ENCODE assay signal across 24 cellular contexts in the genomic region with DNA sequence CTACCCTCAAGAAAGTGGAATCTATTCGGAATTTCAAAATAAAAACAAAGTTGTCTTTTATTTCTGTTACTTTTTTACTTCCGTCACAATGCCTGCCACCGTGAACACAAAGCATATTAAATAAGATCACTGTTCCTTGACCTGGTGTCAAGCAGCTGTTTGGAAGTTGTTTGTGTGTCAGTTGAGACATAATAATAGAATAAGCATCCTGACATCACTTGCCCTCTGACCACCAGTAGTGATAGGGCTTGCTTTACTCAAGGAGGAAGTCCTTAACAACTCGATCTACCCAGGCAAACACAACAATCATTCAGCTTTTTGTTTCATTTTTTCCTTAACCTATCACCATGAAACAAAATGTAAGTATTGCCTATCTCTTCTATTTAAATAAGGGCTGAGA.
"Had no signal": no experiment of that assay in that cellular context is flagged by ENCODE, and none has a peak within 500 bp of the region (broad histone marks: within the 10 kb centered on the region; RNA-seq: fewer than 3 reads in every experiment).

No MANE protein-coding gene starts in this region.

- H2AFZ ChIP-seq: neural progenitor cell had no signal

- H3K27ac ChIP-seq: brain microvascular endothelial cell, epithelial cell of prostate, esophagus squamous epithelium, gastroesophageal sphincter, neural progenitor cell, right atrium auricular region, testis, transverse colon had no signal

- DNase-seq: activated CD4-positive, alpha-beta T cell treated with anti-CD3 and anti-CD28 coated beads for 36 hours; activated CD4-positive, CD25-positive, alpha-beta regulatory T cell; activated CD8-positive, alpha-beta memory T cell treated with anti-CD3 and anti-CD28 coated beads, Interleukin-2, amount 10 ng/mL, durations not matched to agents 7 days and 5 days; activated CD8-positive, alpha-beta T cell treated with anti-CD3 and anti-CD28 coated beads, Interleukin-2, amount 10 ng/mL, durations not matched to agents 7 days and 5 days; activated naive CD8-positive, alpha-beta T cell treated with anti-CD3 and anti-CD28 coated beads, Interleukin-2, amount 50 U/mL, for 24 hours; activated T-cell treated with anti-CD3 and anti-CD28 coated beads, Interleukin-2, amount 50 U/mL, for 48 hours; aorta; brain microvascular endothelial cell; endodermal cell; esophagus squamous epithelium; hippocampal formation; kidney; midbrain; natural killer cell; occipital lobe; stimulated activated CD4-positive, alpha-beta T cell treated with anti-CD3 and anti-CD28 coated beads, Interleukin-2, amount 100 ng/mL, for 48 hours; stimulated activated naive CD4-positive, alpha-beta T cell treated with Interleukin-2 at 50 U/mL for 16 hours; T-cell; testis; transverse colon had no signal

- H3K36me3 ChIP-seq: brain microvascular endothelial cell, esophagus squamous epithelium, gastroesophageal sphincter, neural progenitor cell, right atrium auricular region, transverse colon had no signal

- H3K9me3 ChIP-seq: esophagus squamous epithelium, gastroesophageal sphincter, right atrium auricular region, testis, transverse colon had no signal

- FAIRE-seq: kidney had no signal

- H3K9ac ChIP-seq: neural progenitor cell had no signal

- H3K4me2 ChIP-seq: neural progenitor cell had no signal

- H3K4me1 ChIP-seq: esophagus squamous epithelium, gastroesophageal sphincter, right atrium auricular region, testis, transverse colon had no signal

- H3K27me3 ChIP-seq: brain microvascular endothelial cell, esophagus squamous epithelium, gastroesophageal sphincter, neural progenitor cell, right atrium auricular region, testis, transverse colon had no signal

- ATAC-seq: activated CD4-positive, alpha-beta T cell treated with anti-CD3 and anti-CD28 coated beads for 36 hours; activated CD8-positive, alpha-beta memory T cell treated with anti-CD3 and anti-CD28 coated beads, Interleukin-2, amount 10 ng/mL, durations not matched to agents 7 days and 5 days; activated CD8-positive, alpha-beta T cell treated with anti-CD3 and anti-CD28 coated beads, Interleukin-2, amount 10 ng/mL, durations not matched to agents 7 days and 5 days; activated naive CD8-positive, alpha-beta T cell treated with anti-CD3 and anti-CD28 coated beads, Interleukin-2, amount 50 U/mL, for 24 hours; gastroesophageal sphincter; T-cell had no signal

- H3K4me3 ChIP-seq: esophagus squamous epithelium, gastroesophageal sphincter, neural progenitor cell, right atrium auricular region, testis, transverse colon had no signal
